14 cellular contexts compared by ENCODE assay signal in genomic region chr1:37974575-37974974, GRCh38.
"Had no signal": no experiment of that assay in that cellular context is flagged by ENCODE, and none has a peak within 500 bp of the region (broad histone marks: within the 10 kb centered on the region; RNA-seq: fewer than 3 reads in every experiment).

No MANE protein-coding gene starts in this region.

- H3K4me3 ChIP-seq: mucosa of descending colon, neural progenitor cell, prostate gland, right lobe of liver, tibial artery, upper lobe of left lung, vagina had no signal

- H3K27me3 Mint-ChIP-seq: naive thymus-derived CD8-positive, alpha-beta T cell; stimulated activated naive CD8-positive, alpha-beta T cell treated with anti-CD3 and anti-CD28 coated beads, Interleukin-15, Interleukin-2, amounts not matched to agents 100 ng/mL and 50 ng/mL, for 24 hours had no signal

- H3K4me1 Mint-ChIP-seq: neural progenitor cell had no signal

- H3K4me1 ChIP-seq: foreskin keratinocyte, neural progenitor cell, parathyroid adenoma, prostate gland, right lobe of liver, tibial artery, upper lobe of left lung, vagina had no signal

- DNase-seq: right lobe of liver; stimulated activated CD4-positive, alpha-beta T cell treated with anti-CD3 and anti-CD28 coated beads, Interleukin-4, amount 100 ng/mL, for 1 hour; stimulated activated CD8-positive, alpha-beta memory T cell treated with anti-CD3 and anti-CD28 coated beads, Interleukin-4, amount 100 ng/mL, for 48 hours; tibial artery had no signal

- H3K27me3 ChIP-seq: foreskin keratinocyte, neural progenitor cell, right lobe of liver, tibial artery, upper lobe of left lung, vagina had no signal

- H3K27ac Mint-ChIP-seq: neural progenitor cell; stimulated activated effector memory CD8-positive, alpha-beta T cell treated with anti-CD3 and anti-CD28 coated beads, Interleukin-12 subunit alpha, Interleukin-12 subunit beta, amount 100 ng/mL, for 72 hours; stimulated activated naive CD8-positive, alpha-beta T cell treated with anti-CD3 and anti-CD28 coated beads, Interleukin-15, Interleukin-2, amounts not matched to agents 100 ng/mL and 50 ng/mL, for 24 hours had no signal

- ATAC-seq: naive thymus-derived CD8-positive, alpha-beta T cell; stimulated activated effector memory CD8-positive, alpha-beta T cell treated with anti-CD3 and anti-CD28 coated beads, Interleukin-12 subunit alpha, Interleukin-12 subunit beta, amount 100 ng/mL, for 72 hours had no signal

- H3K9me3 Mint-ChIP-seq: neural progenitor cell; stimulated activated effector memory CD8-positive, alpha-beta T cell treated with anti-CD3 and anti-CD28 coated beads, Interleukin-12 subunit alpha, Interleukin-12 subunit beta, amount 100 ng/mL, for 72 hours; stimulated activated naive CD8-positive, alpha-beta T cell treated with anti-CD3 and anti-CD28 coated beads, Interleukin-15, Interleukin-2, amounts not matched to agents 100 ng/mL and 50 ng/mL, for 24 hours had no signal

- H3K4me3 Mint-ChIP-seq: naive thymus-derived CD8-positive, alpha-beta T cell; neural progenitor cell; stimulated activated effector memory CD8-positive, alpha-beta T cell treated with anti-CD3 and anti-CD28 coated beads, Interleukin-12 subunit alpha, Interleukin-12 subunit beta, amount 100 ng/mL, for 72 hours; stimulated activated naive CD8-positive, alpha-beta T cell treated with anti-CD3 and anti-CD28 coated beads, Interleukin-15, Interleukin-2, amounts not matched to agents 100 ng/mL and 50 ng/mL, for 24 hours had no signal

- H3K9me3 ChIP-seq: mucosa of descending colon, prostate gland, right lobe of liver, tibial artery, upper lobe of left lung, vagina had no signal
